8 cellular contexts compared by ENCODE assay signal in the genomic region with DNA sequence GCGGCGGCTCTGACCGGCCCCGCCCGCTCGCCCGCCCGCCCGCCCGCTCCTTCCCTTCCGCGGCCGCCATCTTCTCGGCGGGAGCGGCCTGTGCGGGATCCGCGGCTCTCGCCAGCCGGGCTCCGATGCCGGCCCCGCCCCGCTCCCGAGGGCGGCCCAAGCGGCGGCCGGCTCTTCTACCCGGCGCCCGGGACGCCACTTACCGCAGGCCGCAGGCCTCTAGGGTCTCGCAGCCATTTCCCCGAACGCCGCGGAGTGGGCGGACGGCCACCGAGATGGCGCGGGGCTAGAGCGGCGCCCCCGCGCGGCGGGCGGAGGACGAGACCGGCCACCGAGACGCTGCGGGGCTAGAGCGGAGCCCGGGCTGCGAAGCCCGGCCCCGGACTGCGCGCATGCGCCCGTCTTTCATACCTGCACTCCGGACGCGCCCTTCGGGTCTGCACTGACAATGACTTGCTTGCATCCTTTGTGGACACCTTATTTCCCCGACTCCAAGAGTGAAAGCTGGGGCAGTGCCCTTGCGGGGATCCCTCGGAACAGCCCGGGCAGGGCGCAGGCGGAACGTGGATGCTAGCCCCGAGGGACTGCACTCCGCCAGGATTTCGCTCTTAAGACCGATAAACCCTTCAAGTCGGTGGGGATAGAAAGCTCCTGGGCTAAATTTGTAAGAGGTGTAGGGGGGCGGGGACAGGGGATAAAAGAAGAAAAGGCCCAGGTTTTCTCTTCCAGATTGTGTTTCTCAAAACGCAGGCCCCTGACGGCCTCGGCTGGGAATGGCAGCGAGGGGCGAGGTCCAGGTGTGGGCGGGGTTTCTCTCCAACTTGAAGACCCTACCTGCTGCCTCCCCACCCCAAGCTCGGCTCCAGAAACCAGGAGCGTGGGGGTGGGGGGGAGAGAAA. TPM values are rescaled to one million over a fixed set of nuclear protein-coding genes. Genes with fewer than 3 reads are reported as not detected.
DNase-seq lines count a peak whose midpoint lies in the region; ATAC-seq and TF ChIP-seq lines count a peak whose summit lies in the region.

A gene (minus strand): TSS at position 277 of the 899 bp plus-strand sequence.

- H3K27me3 Mint-ChIP-seq in H9 (ENCODE audit: low read depth): no peaks in the 10 kb centered on the region

- H4K20me1 ChIP-seq in H9 (ENCODE audit: control insufficient read depth, insufficient read depth, insufficient read length): peaks cover 12% of the 10 kb centered on the region

- H3K9me3 ChIP-seq in H9 (ENCODE audit: control insufficient read depth, low read depth, low read length) (no peaks in the 10 kb centered on the region), MG63 (no peaks in the 10 kb centered on the region), SJCRH30 (replicated peaks) (no peaks in the 10 kb centered on the region), gastroesophageal sphincter (no peaks in the 10 kb centered on the region), suprapubic skin (no peaks in the 10 kb centered on the region)

- TF ChIP-seq EP300 in gastroesophageal sphincter (IDR thresholded peaks at IDR 0.05): no peak
- no peak for TF ChIP-seq EP300 in suprapubic skin (IDR thresholded peaks at IDR 0.05)

- WGBS in H9 (ENCODE audit: extremely low coverage, insufficient read length, low lambda C conversion rate): no CpG with 5 or more reads among the region's 92 CpGs
- WGBS in gastroesophageal sphincter (ENCODE audit: low coverage in 1 of 2), 2 donors: 0 to 1% methylated on average over 1 to 10 of the region's 92 CpGs
- 2% methylated on average over 62 of the region's 92 CpGs for WGBS in suprapubic skin

- no peak within 1 kb of the TSS for H2BK12ac ChIP-seq in H9 (ENCODE audit: insufficient read length, low read depth, low read length)

- H3K4ac ChIP-seq in H9 (ENCODE audit: low read depth, low read length): no peak within 1 kb of the TSS

- H2AFZ ChIP-seq in H9 (ENCODE audit: low read length): no peak within 1 kb of the TSS

- H2AK5ac ChIP-seq in H9 (ENCODE audit: insufficient read length, low read length): no peak within 1 kb of the TSS

- peak within 1 kb of the TSS; percentile 100 for H3K4me2 ChIP-seq in H9 (ENCODE audit: insufficient read depth, insufficient read length, low read length)

- peak; percentile 93 for ATAC-seq in gastroesophageal sphincter

- H3K4me3 Mint-ChIP-seq in H9: peak within 1 kb of the TSS; percentile 92 to 97

- no peak within 1 kb of the TSS for H3K23ac ChIP-seq in H9 (ENCODE audit: insufficient read length, low read depth, low read length)

- no peak within 1 kb of the TSS for H2BK120ac ChIP-seq in H9 (ENCODE audit: low read depth, low read length, poor library complexity, severe bottlenecking)

- H3K79me1 ChIP-seq in H9 (ENCODE audit: insufficient read depth, low read depth, low read length, poor library complexity, severe bottlenecking): no peaks in the 10 kb centered on the region

- no peaks in the 10 kb centered on the region for H3K27me3 ChIP-seq in H9 (ENCODE audit: insufficient read depth, low read length)
- no peaks in the 10 kb centered on the region for H3K27me3 ChIP-seq in MG63
- no peaks in the 10 kb centered on the region for H3K27me3 ChIP-seq in SJCRH30
- no peaks in the 10 kb centered on the region for H3K27me3 ChIP-seq in gastroesophageal sphincter
- no peaks in the 10 kb centered on the region for H3K27me3 ChIP-seq in suprapubic skin

- TF ChIP-seq POLR2A in gastroesophageal sphincter (IDR thresholded peaks at IDR 0.05) (peak; percentile 77 to 84), suprapubic skin (IDR thresholded peaks at IDR 0.05) (peak in 1 of 2 donors; percentile 76)

- H3K27ac ChIP-seq in H9 (ENCODE audit: insufficient read length, low read depth, low read length) (peak within 1 kb of the TSS; percentile 99), SJCRH30 (peak within 1 kb of the TSS; percentile 76), gastroesophageal sphincter (peak within 1 kb of the TSS; percentile 72 to 99 (median 95)), suprapubic skin (peak within 1 kb of the TSS; percentile 98)

- H3K56ac ChIP-seq in H9 (ENCODE audit: insufficient read length, low read depth, low read length): no peak within 1 kb of the TSS

- H3K27ac Mint-ChIP-seq in H9: peak within 1 kb of the TSS; percentile 93 to 97 (median 96)

- H3K4me1 Mint-ChIP-seq in H9: peaks cover 56 to 60% of the 10 kb centered on the region in 2 experiments

- H2BK5ac ChIP-seq in H9 (ENCODE audit: insufficient read length, low read length): peak within 1 kb of the TSS; percentile 57

- H3K14ac ChIP-seq in H9 (ENCODE audit: insufficient read depth, low read length): peak within 1 kb of the TSS; percentile 96

- peak within 1 kb of the TSS; percentile 88 for H3K4me3 ChIP-seq in MG63
- peak within 1 kb of the TSS; percentile 89 for H3K4me3 ChIP-seq in SJCRH30
- peak within 1 kb of the TSS; percentile 91 to 97 for H3K4me3 ChIP-seq in gastroesophageal sphincter
- peak within 1 kb of the TSS; percentile 82 for H3K4me3 ChIP-seq in suprapubic skin

- H2BK15ac ChIP-seq in H9 (ENCODE audit: low read depth, low read length): no peak within 1 kb of the TSS

- H3K36me3 ChIP-seq in MG63 (peaks cover 5% of the 10 kb centered on the region), SJCRH30 (peaks cover 13% of the 10 kb centered on the region; the same call in 1 of the 2 replicates), gastroesophageal sphincter (no peaks in the 10 kb centered on the region), suprapubic skin (no peaks in the 10 kb centered on the region)

- H3T11ph ChIP-seq in H9 (ENCODE audit: low read length): no peak within 1 kb of the TSS

- peak within 1 kb of the TSS; percentile 86 for H3K18ac ChIP-seq in H9 (ENCODE audit: insufficient read length, low read depth, low read length)

- H3K4me1 ChIP-seq in H9 (ENCODE audit: insufficient read depth, low read length) (peaks cover 13% of the 10 kb centered on the region), SJCRH30 (peaks cover 24% of the 10 kb centered on the region), gastroesophageal sphincter (peaks cover 0 to 79% (median 58%) of the 10 kb centered on the region in 3 donors), suprapubic skin (peaks cover 74% of the 10 kb centered on the region)

- peak within 1 kb of the TSS; percentile 9 for H4K8ac ChIP-seq in H9 (replicated peaks; ENCODE audit: insufficient read length, low read depth, low read length)

- H3K79me2 ChIP-seq in H9 (ENCODE audit: insufficient read depth, low read length): peaks cover 60% of the 10 kb centered on the region

- peak within 1 kb of the TSS; percentile 94 for H3K9ac ChIP-seq in H9 (ENCODE audit: extremely low read depth, insufficient read length, low read length)

- H3K36me3 Mint-ChIP-seq in H9 (ENCODE audit: insufficient read depth in 1 of 3, low read depth in 3 of 3): peaks cover 0 to 4% (median 2%) of the 10 kb centered on the region in 3 experiments; a peak in 4 of 7 replicates

- H4K5ac ChIP-seq in H9 (ENCODE audit: insufficient read length, low read depth, low read length): peak within 1 kb of the TSS; percentile 53

- TF ChIP-seq CTCF in H9 (conservative IDR thresholded peaks at IDR 0.05) (peak; percentile 67), gastroesophageal sphincter (IDR thresholded peaks at IDR 0.05) (peak; percentile 62 to 93 (median 82)), suprapubic skin (IDR thresholded peaks at IDR 0.05) (peak; percentile 70 to 75)

- H4K91ac ChIP-seq in H9 (ENCODE audit: insufficient read length, low read depth, low read length): no peak within 1 kb of the TSS

- DNase-seq in G401 (ENCODE audit: low spot score) (peak; percentile 89), H9 (peak; percentile 84), MG63 (peak; percentile 87), SJCRH30 (peak; percentile 95 to 97), nucleus accumbens (lab: John Stamatoyannopoulos, UW) (peak; percentile 15 to 92 (median 80)), suprapubic skin (ENCODE audit: low spot score in 2 of 2) (peak; percentile 89 to 91)
- peak; percentile 66 to 88 (median 79) for DNase-seq in activated naive CD4-positive, alpha-beta T cell (lab: John Stamatoyannopoulos, UW)

- no peak within 1 kb of the TSS for H2BK20ac ChIP-seq in H9 (ENCODE audit: low read depth, low read length, poor library complexity, severe bottlenecking)

- in situ Hi-C loops in G401 (cut with HindIII; ENCODE audit: low sequenced_read_pairs): no loop called here

- H3K9me3 Mint-ChIP-seq in H9: no peaks in the 10 kb centered on the region

- H3K23me2 ChIP-seq in H9 (ENCODE audit: insufficient read length, low read depth, low read length, poor library complexity, severe bottlenecking): peaks cover 38% of the 10 kb centered on the region

RNA-seq across cellular contexts. Expression of the gene that starts here (rescaled TPM):
- total RNA-seq in G401 (2014; rRNA removed; shearing (Covaris generic)): 24.3 and 36.5 TPM in 2 replicates
- total RNA-seq in H9 (2021) (85.9 TPM in 2 replicates), gastroesophageal sphincter (10 to 100 TPM; 49.5 to 75.8 (median 66.5) TPM), suprapubic skin (100 to 1,000 TPM in 1 of 4 donors, 10 to 100 TPM in 3; 64.6 to 143 (median 79.2) TPM)
- 20.0 and 21.2 TPM in 2 replicates for total RNA-seq in MG63 (2014; rRNA removed; shearing (Covaris generic); ENCODE audit: low replicate concordance)
- 98.5 and 108 TPM in 2 replicates for total RNA-seq in SJCRH30 (2014; rRNA removed; shearing (Covaris generic))

Comparison
In these comparisons a context has a peak if more than half of its experiments do, and no peak if none do; other contexts are left out.
1. Peak in every context shown above with its lines: DNase-seq, ATAC-seq, H3K4me3 ChIP-seq and H3K27ac ChIP-seq.